1 cellular context compared by ENCODE assay signal in the genomic region with DNA sequence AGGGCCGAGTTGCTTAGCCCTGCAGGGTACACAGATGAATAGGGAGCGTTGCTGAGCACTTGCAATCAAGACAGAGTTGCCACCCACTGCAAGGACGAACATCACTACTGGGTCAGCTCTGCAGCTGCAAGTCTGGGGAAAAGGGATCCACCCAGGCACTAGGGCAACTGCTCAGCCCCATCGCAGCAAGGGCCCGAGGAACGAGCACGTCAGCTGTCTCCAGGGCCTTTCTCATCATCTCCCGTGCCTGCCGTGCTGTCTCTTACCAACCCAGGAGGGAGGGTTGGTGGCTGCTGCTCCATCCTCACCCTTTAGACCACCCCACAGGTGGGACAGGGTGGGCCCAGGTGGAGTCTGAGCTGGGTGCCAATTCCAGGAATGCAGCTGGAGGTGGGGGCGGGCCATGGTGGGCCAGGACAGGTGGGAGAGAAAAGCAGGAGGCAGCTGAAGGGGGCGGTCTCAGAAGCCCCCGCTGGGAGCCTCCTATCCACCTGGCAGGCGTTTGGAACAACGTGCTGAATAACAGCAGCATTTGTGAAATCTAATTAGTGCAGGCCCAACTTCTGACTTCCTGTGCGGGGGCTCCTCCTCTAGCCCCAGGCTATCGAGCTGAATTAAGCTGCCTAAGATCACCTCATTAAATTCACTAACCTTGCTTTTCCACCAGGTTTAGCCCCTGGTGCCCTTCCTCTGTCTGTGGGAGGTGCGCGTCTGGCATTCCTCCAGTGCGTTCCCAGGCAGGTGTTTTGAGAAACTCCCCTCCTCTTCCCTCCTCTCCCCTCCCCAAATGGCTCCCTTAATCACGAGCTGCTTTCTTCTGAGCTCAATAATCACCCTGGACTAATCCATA.
TF ChIP-seq lines count a peak whose summit lies in the region.

No MANE protein-coding gene starts in this region.

TF ChIP-seq in A549, 52 proteins besides CTCF, POLR2A, EP300 and RAD21 (continued from another document):
- TF ChIP-seq, protein P1, sequence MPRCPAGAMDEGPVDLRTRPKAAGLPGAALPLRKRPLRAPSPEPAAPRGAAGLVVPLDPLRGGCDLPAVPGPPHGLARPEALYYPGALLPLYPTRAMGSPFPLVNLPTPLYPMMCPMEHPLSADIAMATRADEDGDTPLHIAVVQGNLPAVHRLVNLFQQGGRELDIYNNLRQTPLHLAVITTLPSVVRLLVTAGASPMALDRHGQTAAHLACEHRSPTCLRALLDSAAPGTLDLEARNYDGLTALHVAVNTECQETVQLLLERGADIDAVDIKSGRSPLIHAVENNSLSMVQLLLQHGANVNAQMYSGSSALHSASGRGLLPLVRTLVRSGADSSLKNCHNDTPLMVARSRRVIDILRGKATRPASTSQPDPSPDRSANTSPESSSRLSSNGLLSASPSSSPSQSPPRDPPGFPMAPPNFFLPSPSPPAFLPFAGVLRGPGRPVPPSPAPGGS (IDR thresholded peaks at IDR 0.05) = no peak
- TF ChIP-seq RARB (CRISPR knock-in tag; IDR thresholded peaks at IDR 0.05) (no peak), ZSCAN20 (CRISPR knock-in tag; IDR thresholded peaks at IDR 0.05) (no peak), CHD2 (IDR thresholded peaks at IDR 0.05; ENCODE audit: low read length, partially characterized antibody) (no peak), EHF (CRISPR knock-in tag; IDR thresholded peaks at IDR 0.05) (no peak), SREBF2 (IDR thresholded peaks at IDR 0.05) (no peak), RCOR1 (IDR thresholded peaks at IDR 0.05; ENCODE audit: low read depth, low read length) (no peak), CBX2 (IDR thresholded peaks at IDR 0.05; ENCODE audit: borderline replicate concordance, low read depth) (no peak), FOSB (CRISPR knock-in tag; IDR thresholded peaks at IDR 0.05) (no peak), RNF2 (IDR thresholded peaks at IDR 0.05; ENCODE audit: borderline replicate concordance, low read depth) (no peak), PHF8 (IDR thresholded peaks at IDR 0.05; ENCODE audit: borderline replicate concordance, low read depth) (no peak)
- TF ChIP-seq, protein P2, sequence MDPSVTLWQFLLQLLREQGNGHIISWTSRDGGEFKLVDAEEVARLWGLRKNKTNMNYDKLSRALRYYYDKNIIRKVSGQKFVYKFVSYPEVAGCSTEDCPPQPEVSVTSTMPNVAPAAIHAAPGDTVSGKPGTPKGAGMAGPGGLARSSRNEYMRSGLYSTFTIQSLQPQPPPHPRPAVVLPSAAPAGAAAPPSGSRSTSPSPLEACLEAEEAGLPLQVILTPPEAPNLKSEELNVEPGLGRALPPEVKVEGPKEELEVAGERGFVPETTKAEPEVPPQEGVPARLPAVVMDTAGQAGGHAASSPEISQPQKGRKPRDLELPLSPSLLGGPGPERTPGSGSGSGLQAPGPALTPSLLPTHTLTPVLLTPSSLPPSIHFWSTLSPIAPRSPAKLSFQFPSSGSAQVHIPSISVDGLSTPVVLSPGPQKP (IDR thresholded peaks at IDR 0.05; ENCODE audit: low read depth, low read length) = no peak
- TF ChIP-seq, protein P3, sequence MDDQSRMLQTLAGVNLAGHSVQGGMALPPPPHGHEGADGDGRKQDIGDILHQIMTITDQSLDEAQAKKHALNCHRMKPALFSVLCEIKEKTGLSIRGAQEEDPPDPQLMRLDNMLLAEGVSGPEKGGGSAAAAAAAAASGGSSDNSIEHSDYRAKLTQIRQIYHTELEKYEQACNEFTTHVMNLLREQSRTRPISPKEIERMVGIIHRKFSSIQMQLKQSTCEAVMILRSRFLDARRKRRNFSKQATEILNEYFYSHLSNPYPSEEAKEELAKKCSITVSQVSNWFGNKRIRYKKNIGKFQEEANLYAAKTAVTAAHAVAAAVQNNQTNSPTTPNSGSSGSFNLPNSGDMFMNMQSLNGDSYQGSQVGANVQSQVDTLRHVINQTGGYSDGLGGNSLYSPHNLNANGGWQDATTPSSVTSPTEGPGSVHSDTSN (IDR thresholded peaks at IDR 0.05) = no peak
